ENCODE assay signal across 12 cellular contexts in genomic region chr1:115302390-115302961, GRCh38. TPM values are rescaled to one million over a fixed set of nuclear protein-coding genes. Genes with fewer than 3 reads are reported as not detected.
DNase-seq lines count a peak whose midpoint lies in the region; FAIRE-seq and TF ChIP-seq lines count a peak whose summit lies in the region.
"Had no signal": no experiment of that assay in that cellular context is flagged by ENCODE, and none has a peak within 500 bp of the region (broad histone marks: within the 10 kb centered on the region; RNA-seq: fewer than 3 reads in every experiment).

No MANE protein-coding gene starts in this region.

- no peaks in the 10 kb centered on the region for H3K27me3 ChIP-seq in right atrium auricular region

- H3K9me3 Mint-ChIP-seq in MCF 10A (ENCODE audit: unreplicated experiment), result peaks cover 7% of the 10 kb centered on the region

- peak overlapping the region; percentile 52 for H3K27ac Mint-ChIP-seq in MCF 10A (ENCODE audit: low read depth, unreplicated experiment)

- no peaks in the 10 kb centered on the region for H3K36me3 ChIP-seq in right atrium auricular region
- H3K36me3 ChIP-seq: lower lobe of right lung had no signal

- CTCF ChIA-PET in MCF 10A (lab: Yijun Ruan, JAX), result interaction anchor here (0.6 to 1.5 kb wide), 4 partner anchors 15 to 251 kb away, joined by 3 to 4 read pairs (median 3); no protein-coding TSS in a partner anchor

- no peaks in the 10 kb centered on the region for H3K27me3 Mint-ChIP-seq in MCF 10A (ENCODE audit: insufficient read depth, unreplicated experiment)

- TF ChIP-seq CTCF in MCF 10A (IDR thresholded peaks at IDR 0.05; ENCODE audit: unreplicated experiment) (no peak), right atrium auricular region (IDR thresholded peaks at IDR 0.05) (no peak)

- no peak for FAIRE-seq in urothelium cell line (lab: Jason Lieb, UNC)
- no peak for FAIRE-seq in HTR-8/SVneo (lab: Jason Lieb, UNC)
- FAIRE-seq: small intestine had no signal

- peak overlapping the region; percentile 49 to 55 for H3K27ac ChIP-seq in right atrium auricular region
- H3K27ac ChIP-seq: lower lobe of right lung, VCaP had no signal

- H3K4me1 Mint-ChIP-seq in MCF 10A (ENCODE audit: insufficient read depth, unreplicated experiment), result peaks cover 38% of the 10 kb centered on the region

- DNase-seq in NCI-H2107 treated with DMSO at 0.1 percent for 48 hours (lab: John Stamatoyannopoulos, UW; ENCODE audit: unreplicated experiment) (peak; percentile 17), NCI-H2107 (lab: John Stamatoyannopoulos, UW) (no peak), MCF 10A (ENCODE audit: unreplicated experiment) (peak; percentile 30), right atrium auricular region (ENCODE audit: low spot score) (peak; percentile 76), urothelium cell line (ENCODE audit: low spot score) (peak; percentile 32), NCI-H2081 (lab: John Stamatoyannopoulos, UW) (no peak), HTR-8/SVneo (ENCODE audit: insufficient read length, low spot score) (no peak), UCSD-AML1 (lab: John Stamatoyannopoulos, UW; ENCODE audit: unreplicated experiment) (no peak)
- DNase-seq: AML-193, lower lobe of right lung, small intestine had no signal

- BruUV-seq in MCF 10A (replicated peaks; lab: Mats Ljungman, UMichigan), result no TSS peak

- H3K9me3 ChIP-seq in right atrium auricular region, result no peaks in the 10 kb centered on the region
- H3K9me3 ChIP-seq: lower lobe of right lung had no signal

- H3K4me1 ChIP-seq in right atrium auricular region, result peaks cover 0 to 18% of the 10 kb centered on the region in 2 donors
- H3K4me1 ChIP-seq: lower lobe of right lung had no signal

- no peaks in the 10 kb centered on the region for H3K36me3 Mint-ChIP-seq in MCF 10A (ENCODE audit: insufficient read depth, unreplicated experiment)

- POLR2A ChIA-PET in MCF 10A (lab: Yijun Ruan, JAX), result interaction anchor here (0.6 to 2.1 kb wide), 9 partner anchors 9 to 1031 kb away, joined by 3 to 6 read pairs (median 5); no protein-coding TSS in a partner anchor

- no peak overlapping the region for H3K4me3 Mint-ChIP-seq in MCF 10A (ENCODE audit: unreplicated experiment)

- H3K4me3 ChIP-seq in right atrium auricular region, result no peak overlapping the region
- H3K4me3 ChIP-seq: lower lobe of right lung had no signal

- intact Hi-C loops in MCF 10A (cut with micrococcal nuclease), result no loop called here

RNA-seq across cellular contexts. Expression of gene NGF, which starts 35.6 kb away (rescaled TPM):
- total RNA-seq in MCF 10A (2022) (1.1 and 3.2 TPM in 2 replicates), right atrium auricular region (10 to 100 TPM in 1 of 2 donors, 1 to 10 TPM in 1; 5.1 to 12.0 TPM)

Comparison
In these comparisons a context has a peak if more than half of its experiments do, and no peak if none do; other contexts are left out.
1. DNase-seq: peak in NCI-H2107 treated with DMSO at 0.1 percent for 48 hours (single experiment), MCF 10A (single experiment), right atrium auricular region (single experiment) and urothelium cell line (single experiment); none in NCI-H2107 (single experiment), NCI-H2081 (0 of 2), HTR-8/SVneo (single experiment) and UCSD-AML1 (single experiment).